In the genomic region with DNA sequence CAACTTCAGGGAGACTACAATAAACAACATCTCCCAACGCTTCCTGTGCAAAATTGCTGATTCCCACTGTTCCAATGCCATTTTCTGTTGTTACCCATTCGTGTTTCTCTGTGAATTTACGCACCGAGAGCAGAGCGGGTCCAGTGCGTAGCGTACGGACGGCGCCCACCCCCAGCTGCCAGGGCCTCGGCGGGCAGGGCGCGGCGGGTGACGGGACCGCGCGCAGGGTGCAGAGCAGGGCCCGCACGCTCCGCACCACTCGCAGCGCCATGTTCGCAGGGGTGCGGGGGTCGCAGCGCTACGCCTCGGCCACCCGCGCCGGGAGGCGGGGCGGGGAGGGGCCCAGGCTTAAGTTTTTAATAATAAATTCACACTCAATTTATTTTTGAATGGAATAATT, we compare ENCODE assay signal across 8 cellular contexts.
DNase-seq lines count a peak whose midpoint lies in the region; ATAC-seq, FAIRE-seq and TF ChIP-seq lines count a peak whose summit lies in the region.
"Not testable (repeated sequence)": the region's sequence is repeated elsewhere in the genome, so short reads cannot be mapped to it uniquely, and the experiment has no call there.

No MANE protein-coding gene starts in this region.

- not testable (repeated sequence) for H3K4me1 ChIP-seq in gastroesophageal sphincter; right cardiac atrium (ENCODE audit: control insufficient read depth, insufficient read depth, low read length); mucosa of descending colon (ENCODE audit: low read depth)

- not testable (repeated sequence) for H3K27me3 Mint-ChIP-seq in CD4-positive, alpha-beta T cell; activated B cell treated with CpG ODN at 0.5 μM for 24 hours; stimulated activated naive B cell treated with anti-CD40 and anti-IgM and Interleukin-4, amounts not matched to agents 10 μg/mL and 1 μg/mL and 100 μg/mL, for 72 hours

- H3K4me3 ChIP-seq in gastroesophageal sphincter; right cardiac atrium (ENCODE audit: low read length); mucosa of descending colon: not testable (repeated sequence)

- POLR2A ChIA-PET in CD4-positive, alpha-beta T cell (lab: Charles Lee); activated B cell treated with CpG ODN at 0.5 μM for 24 hours (lab: Charles Lee): not testable (repeated sequence)

- H3K4me1 Mint-ChIP-seq in CD4-positive, alpha-beta T cell (ENCODE audit: low read depth); activated B cell treated with CpG ODN at 0.5 μM for 24 hours; stimulated activated naive B cell treated with anti-CD40 and anti-IgM and Interleukin-4, amounts not matched to agents 10 μg/mL and 1 μg/mL and 100 μg/mL, for 72 hours: not testable (repeated sequence)

- not testable (repeated sequence) for TF ChIP-seq EP300 in gastroesophageal sphincter (IDR thresholded peaks at IDR 0.05)

- not testable (repeated sequence) for TF ChIP-seq POLR2A in gastroesophageal sphincter (IDR thresholded peaks at IDR 0.05)

- not testable (repeated sequence) for H3K27ac Mint-ChIP-seq in CD4-positive, alpha-beta T cell; activated B cell treated with CpG ODN at 0.5 μM for 24 hours; activated naive CD4-positive, alpha-beta T cell treated with anti-CD3 and anti-CD28 coated beads, Interleukin-2, amount 50 U/mL, for 72 hours; stimulated activated naive B cell treated with anti-CD40 and anti-IgM and Interleukin-4, amounts not matched to agents 10 μg/mL and 1 μg/mL and 100 μg/mL, for 72 hours

- H3K9me3 ChIP-seq in CD4-positive, alpha-beta T cell (ENCODE audit: control insufficient read depth, low read length); gastroesophageal sphincter; right cardiac atrium (ENCODE audit: control insufficient read depth, low read length); mucosa of descending colon: not testable (repeated sequence)

- not testable (repeated sequence) for H3K9me3 Mint-ChIP-seq in CD4-positive, alpha-beta T cell; activated B cell treated with CpG ODN at 0.5 μM for 24 hours; activated naive CD4-positive, alpha-beta T cell treated with anti-CD3 and anti-CD28 coated beads, Interleukin-2, amount 50 U/mL, for 72 hours; stimulated activated naive B cell treated with anti-CD40 and anti-IgM and Interleukin-4, amounts not matched to agents 10 μg/mL and 1 μg/mL and 100 μg/mL, for 72 hours

- intact Hi-C loops in CD4-positive, alpha-beta T cell (cut with DNase I, micrococcal nuclease); activated B cell treated with CpG ODN at 0.5 μM for 24 hours (cut with micrococcal nuclease); right cardiac atrium (cut with DNase I); mucosa of descending colon (cut with DNase I, micrococcal nuclease): not testable (repeated sequence)

- not testable (repeated sequence) for H3K27me3 ChIP-seq in CD4-positive, alpha-beta T cell (ENCODE audit: control insufficient read depth, insufficient read depth, low read length); gastroesophageal sphincter; right cardiac atrium (ENCODE audit: control insufficient read depth, insufficient read depth)

- peak; percentile 70 for ATAC-seq in CD4-positive, alpha-beta T cell (ENCODE audit: poor library complexity)
- ATAC-seq in activated B cell treated with CpG ODN at 0.5 μM for 24 hours (ENCODE audit: low read depth) (peak; percentile 71), gastroesophageal sphincter (peak; percentile 62), right cardiac atrium (peak; percentile 66 to 67), mucosa of descending colon (peak; percentile 57)
- ATAC-seq in activated naive CD4-positive, alpha-beta T cell treated with anti-CD3 and anti-CD28 coated beads, Interleukin-2, amount 50 U/mL, for 72 hours = peak; percentile 52 to 63
- ATAC-seq in stimulated activated naive B cell treated with anti-CD40 and anti-IgM and Interleukin-4, amounts not matched to agents 10 μg/mL and 1 μg/mL and 100 μg/mL, for 72 hours (replicated peaks) = peak; percentile 52 to 57

- peaks cover 32% of the 10 kb centered on the region for H3K36me3 Mint-ChIP-seq in CD4-positive, alpha-beta T cell (ENCODE audit: low read depth)
- peaks cover 16% of the 10 kb centered on the region for H3K36me3 Mint-ChIP-seq in activated B cell treated with CpG ODN at 0.5 μM for 24 hours (ENCODE audit: low read depth)
- H3K36me3 Mint-ChIP-seq in activated naive CD4-positive, alpha-beta T cell treated with anti-CD3 and anti-CD28 coated beads, Interleukin-2, amount 50 U/mL, for 72 hours = not testable (repeated sequence)
- H3K36me3 Mint-ChIP-seq in stimulated activated naive B cell treated with anti-CD40 and anti-IgM and Interleukin-4, amounts not matched to agents 10 μg/mL and 1 μg/mL and 100 μg/mL, for 72 hours = peaks cover 19 to 38% of the 10 kb centered on the region in 2 donors

- 74 to 92% methylated on average over 2 to 14 of the region's 35 CpGs for WGBS in gastroesophageal sphincter (ENCODE audit: low coverage in 1 of 2), 2 donors
- 81% methylated on average over 28 of the region's 35 CpGs for WGBS in right cardiac atrium

- H3K27ac ChIP-seq in CD4-positive, alpha-beta T cell (ENCODE audit: low read depth, low read length); gastroesophageal sphincter; right cardiac atrium (ENCODE audit: low read length): not testable (repeated sequence)

- FAIRE-seq in HTR-8/SVneo (lab: Jason Lieb, UNC) = peak; percentile 94

- not testable (repeated sequence) for H3K4me3 Mint-ChIP-seq in CD4-positive, alpha-beta T cell; activated B cell treated with CpG ODN at 0.5 μM for 24 hours; stimulated activated naive B cell treated with anti-CD40 and anti-IgM and Interleukin-4, amounts not matched to agents 10 μg/mL and 1 μg/mL and 100 μg/mL, for 72 hours

- H3K36me3 ChIP-seq in gastroesophageal sphincter = peaks cover 0 to 17% of the 10 kb centered on the region in 2 donors
- not testable (repeated sequence) for H3K36me3 ChIP-seq in mucosa of descending colon (ENCODE audit: low read depth)

- not testable (repeated sequence) for TF ChIP-seq CTCF in CD4-positive, alpha-beta T cell (IDR thresholded peaks at IDR 0.05); activated B cell treated with CpG ODN at 0.5 μM for 24 hours (IDR thresholded peaks at IDR 0.05); gastroesophageal sphincter (IDR thresholded peaks at IDR 0.05); mucosa of descending colon (IDR thresholded peaks at IDR 0.05)

- DNase-seq in CD4-positive, alpha-beta T cell; HTR-8/SVneo (ENCODE audit: insufficient read length, low spot score); activated B cell treated with CpG ODN at 0.5 μM for 24 hours; activated naive CD4-positive, alpha-beta T cell treated with anti-CD3 and anti-CD28 coated beads, Interleukin-2, amount 50 U/mL, for 72 hours (ENCODE audit: low spot score in 2 of 2); right cardiac atrium; mucosa of descending colon; stimulated activated naive B cell treated with anti-CD40 and anti-IgM and Interleukin-4, amounts not matched to agents 10 μg/mL and 1 μg/mL and 100 μg/mL, for 72 hours: not testable (repeated sequence)

- CTCF ChIA-PET in CD4-positive, alpha-beta T cell (lab: Charles Lee); activated B cell treated with CpG ODN at 0.5 μM for 24 hours (lab: Charles Lee): not testable (repeated sequence)
